ENCODE assay signal across 1 cellular context in the genomic region with DNA sequence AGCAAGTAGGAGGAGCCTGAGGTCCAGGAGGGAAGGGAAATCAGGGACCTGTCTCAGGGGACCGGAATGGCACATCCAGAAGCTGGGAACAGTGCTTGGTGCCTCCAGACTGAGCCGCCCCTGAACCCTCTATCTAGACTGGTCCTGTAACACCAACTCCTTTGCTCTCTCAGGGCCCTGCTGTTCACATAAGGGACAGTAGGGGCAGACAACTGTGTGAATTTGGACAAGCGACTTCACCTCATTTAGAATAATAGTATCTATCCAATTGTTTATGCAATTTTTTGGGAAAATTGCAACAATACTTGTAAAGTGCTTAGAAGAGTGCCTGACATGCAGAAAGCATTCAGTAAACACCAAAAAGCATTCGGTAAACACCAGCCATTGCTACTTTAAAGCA.
TF ChIP-seq lines count a peak whose summit lies in the region.

No MANE protein-coding gene starts in this region.

TF ChIP-seq in IMR-90, 13 proteins besides CTCF, POLR2A, EP300 and RAD21:
- TF ChIP-seq, protein P1, sequence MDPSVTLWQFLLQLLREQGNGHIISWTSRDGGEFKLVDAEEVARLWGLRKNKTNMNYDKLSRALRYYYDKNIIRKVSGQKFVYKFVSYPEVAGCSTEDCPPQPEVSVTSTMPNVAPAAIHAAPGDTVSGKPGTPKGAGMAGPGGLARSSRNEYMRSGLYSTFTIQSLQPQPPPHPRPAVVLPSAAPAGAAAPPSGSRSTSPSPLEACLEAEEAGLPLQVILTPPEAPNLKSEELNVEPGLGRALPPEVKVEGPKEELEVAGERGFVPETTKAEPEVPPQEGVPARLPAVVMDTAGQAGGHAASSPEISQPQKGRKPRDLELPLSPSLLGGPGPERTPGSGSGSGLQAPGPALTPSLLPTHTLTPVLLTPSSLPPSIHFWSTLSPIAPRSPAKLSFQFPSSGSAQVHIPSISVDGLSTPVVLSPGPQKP (IDR thresholded peaks at IDR 0.05; ENCODE audit: borderline replicate concordance, low read depth, low read length): no peak
- TF ChIP-seq MAFK (IDR thresholded peaks at IDR 0.05; ENCODE audit: low read depth, low read length) (no peak), CHD1 (IDR thresholded peaks at IDR 0.05; ENCODE audit: low read depth, low read length) (no peak), BHLHE40 (IDR thresholded peaks at IDR 0.05; ENCODE audit: low read depth, low read length) (no peak), SMC3 (IDR thresholded peaks at IDR 0.05; ENCODE audit: low read depth, low read length) (no peak), MAZ (IDR thresholded peaks at IDR 0.05; ENCODE audit: borderline replicate concordance, low read depth, low read length) (no peak), RCOR1 (IDR thresholded peaks at IDR 0.05; ENCODE audit: insufficient replicate concordance, low read length) (no peak), FOS (IDR thresholded peaks at IDR 0.05; ENCODE audit: low read depth, low read length) (no peak), RFX5 (IDR thresholded peaks at IDR 0.05; ENCODE audit: low read depth, low read length) (no peak), CEBPB (IDR thresholded peaks at IDR 0.05; ENCODE audit: low read depth, low read length) (no peak), MXI1 (IDR thresholded peaks at IDR 0.05; ENCODE audit: borderline replicate concordance, low read depth, low read length) (no peak), NFE2L2 (IDR thresholded peaks at IDR 0.05; ENCODE audit: low read depth, low read length) (no peak)
- TF ChIP-seq, protein P2, sequence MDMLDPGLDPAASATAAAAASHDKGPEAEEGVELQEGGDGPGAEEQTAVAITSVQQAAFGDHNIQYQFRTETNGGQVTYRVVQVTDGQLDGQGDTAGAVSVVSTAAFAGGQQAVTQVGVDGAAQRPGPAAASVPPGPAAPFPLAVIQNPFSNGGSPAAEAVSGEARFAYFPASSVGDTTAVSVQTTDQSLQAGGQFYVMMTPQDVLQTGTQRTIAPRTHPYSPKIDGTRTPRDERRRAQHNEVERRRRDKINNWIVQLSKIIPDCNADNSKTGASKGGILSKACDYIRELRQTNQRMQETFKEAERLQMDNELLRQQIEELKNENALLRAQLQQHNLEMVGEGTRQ (IDR thresholded peaks at IDR 0.05; ENCODE audit: low read depth, low read length): no peak
